ENCODE assay signal across 24 cellular contexts in the genomic region with DNA sequence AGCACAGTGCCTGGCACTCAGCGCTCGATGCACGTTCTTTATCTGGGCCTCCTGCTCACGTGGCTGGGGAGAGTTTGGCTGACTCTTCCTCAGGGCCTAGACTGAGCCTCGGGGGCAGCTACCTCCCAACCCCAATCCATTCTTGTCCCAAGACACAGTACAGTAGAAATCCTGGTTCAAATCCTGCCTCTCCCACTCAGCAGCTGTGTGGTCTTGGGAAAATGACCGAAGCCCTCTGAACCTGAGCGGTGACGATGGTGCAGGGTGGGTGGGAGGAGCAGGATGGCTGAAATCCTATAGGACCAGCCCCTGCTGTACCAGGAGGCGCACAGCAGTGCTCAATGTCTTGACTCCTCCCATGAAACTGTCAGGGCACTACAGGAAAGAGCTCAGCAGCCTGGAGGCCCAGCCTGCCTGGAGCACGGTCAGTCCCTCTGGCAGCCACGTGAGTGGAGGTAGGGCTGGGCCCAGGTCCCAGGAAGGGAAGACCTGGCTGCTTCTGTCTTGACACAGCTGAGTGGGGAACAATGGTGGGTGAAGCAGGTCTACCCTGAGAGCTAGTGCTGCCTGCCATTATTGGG. TPM values are rescaled to one million over a fixed set of nuclear protein-coding genes. Genes with fewer than 3 reads are reported as not detected.
"Had no signal": no experiment of that assay in that cellular context is flagged by ENCODE, and none has a peak within 500 bp of the region (broad histone marks: within the 10 kb centered on the region; RNA-seq: fewer than 3 reads in every experiment).

No MANE protein-coding gene starts in this region.

- H3K36me3 ChIP-seq: prostate gland, right atrium auricular region, upper lobe of left lung had no signal

- H3K9me3 ChIP-seq: prostate gland, right atrium auricular region, testis, upper lobe of left lung had no signal

- H3K4me1 ChIP-seq: prostate gland, right atrium auricular region, upper lobe of left lung had no signal

- FAIRE-seq: kidney, small intestine had no signal

- H3K27ac Mint-ChIP-seq: activated B cell treated with CpG ODN at 0.5 μM for 24 hours; activated CD4-positive, alpha-beta memory T cell treated with anti-CD3 and anti-CD28 coated beads, Interleukin-2, amount 10 ng/mL, durations not matched to agents 7 days and 5 days; activated CD8-positive, alpha-beta memory T cell treated with anti-CD3 and anti-CD28 coated beads, Interleukin-2, amount 10 ng/mL, durations not matched to agents 7 days and 5 days; activated naive CD8-positive, alpha-beta T cell; effector memory CD8-positive, alpha-beta T cell; nephron progenitor cell; T-helper 1 cell treated with Interleukin-12 subunit alpha and Interleukin-12 subunit beta and Interleukin-4 antibody, amounts not matched to agents 30 μg/mL and 1 μg/mL, for 36 hours had no signal

- H3K4me3 ChIP-seq: prostate gland, right atrium auricular region, testis, upper lobe of left lung had no signal

- DNase-seq: activated B cell treated with CpG ODN at 0.5 μM for 24 hours; activated CD4-positive, alpha-beta memory T cell treated with anti-CD3 and anti-CD28 coated beads, Interleukin-2, amount 10 ng/mL, durations not matched to agents 7 days and 5 days; activated CD4-positive, alpha-beta T cell treated with anti-CD3 and anti-CD28 coated beads for 4 hours; activated CD8-positive, alpha-beta memory T cell treated with anti-CD3 and anti-CD28 coated beads, Interleukin-2, amount 10 ng/mL, durations not matched to agents 7 days and 5 days; dermis blood vessel endothelial cell; effector memory CD8-positive, alpha-beta T cell; foreskin fibroblast; glutamatergic neuron; hippocampal formation; kidney; midbrain; nephron progenitor cell; small intestine; stimulated activated CD4-positive, alpha-beta T cell treated with anti-CD3 and anti-CD28 coated beads, Interleukin-15, amount 100 ng/mL, for 24 hours; stimulated activated CD4-positive, alpha-beta T cell treated with anti-CD3 and anti-CD28 coated beads, Interleukin-2, amount 100 ng/mL, for 48 hours; testis; upper lobe of left lung had no signal

- H3K27me3 ChIP-seq: right atrium auricular region, testis, upper lobe of left lung had no signal

- H3K4me1 Mint-ChIP-seq: activated CD4-positive, alpha-beta memory T cell treated with anti-CD3 and anti-CD28 coated beads, Interleukin-2, amount 10 ng/mL, durations not matched to agents 7 days and 5 days; activated CD8-positive, alpha-beta memory T cell treated with anti-CD3 and anti-CD28 coated beads, Interleukin-2, amount 10 ng/mL, durations not matched to agents 7 days and 5 days had no signal

- H3K36me3 Mint-ChIP-seq: activated CD8-positive, alpha-beta memory T cell treated with anti-CD3 and anti-CD28 coated beads, Interleukin-2, amount 10 ng/mL, durations not matched to agents 7 days and 5 days; activated naive CD8-positive, alpha-beta T cell had no signal

- ATAC-seq: activated CD8-positive, alpha-beta memory T cell treated with anti-CD3 and anti-CD28 coated beads, Interleukin-2, amount 10 ng/mL, durations not matched to agents 7 days and 5 days; effector memory CD8-positive, alpha-beta T cell; left lobe of liver had no signal

- H3K9me3 Mint-ChIP-seq: activated CD4-positive, alpha-beta memory T cell treated with anti-CD3 and anti-CD28 coated beads, Interleukin-2, amount 10 ng/mL, durations not matched to agents 7 days and 5 days; effector memory CD8-positive, alpha-beta T cell; T-helper 1 cell treated with Interleukin-12 subunit alpha and Interleukin-12 subunit beta and Interleukin-4 antibody, amounts not matched to agents 30 μg/mL and 1 μg/mL, for 36 hours had no signal

- H3K27ac ChIP-seq: prostate gland, right atrium auricular region, testis, upper lobe of left lung had no signal

- H3K4me3 Mint-ChIP-seq: activated B cell treated with CpG ODN at 0.5 μM for 24 hours; activated CD4-positive, alpha-beta memory T cell treated with anti-CD3 and anti-CD28 coated beads, Interleukin-2, amount 10 ng/mL, durations not matched to agents 7 days and 5 days; activated CD8-positive, alpha-beta memory T cell treated with anti-CD3 and anti-CD28 coated beads, Interleukin-2, amount 10 ng/mL, durations not matched to agents 7 days and 5 days; activated naive CD8-positive, alpha-beta T cell; effector memory CD8-positive, alpha-beta T cell; nephron progenitor cell; T-helper 1 cell treated with Interleukin-12 subunit alpha and Interleukin-12 subunit beta and Interleukin-4 antibody, amounts not matched to agents 30 μg/mL and 1 μg/mL, for 36 hours had no signal

RNA-seq across cellular contexts. Expression of gene XKR7, which starts 47.6 kb away (rescaled TPM):
- total RNA-seq: activated CD4-positive, alpha-beta memory T cell treated with anti-CD3 and anti-CD28 coated beads, Interleukin-2, amount 10 ng/mL, durations not matched to agents 7 days and 5 days; activated CD8-positive, alpha-beta memory T cell treated with anti-CD3 and anti-CD28 coated beads, Interleukin-2, amount 10 ng/mL, durations not matched to agents 7 days and 5 days; dermis blood vessel endothelial cell; left lobe of liver; lung microvascular endothelial cell; omental fat pad; right atrium auricular region had no signal

RNA-seq across cellular contexts. Expression of gene TTLL9, which starts 49.9 kb away (rescaled TPM):
- total RNA-seq: activated CD4-positive, alpha-beta memory T cell treated with anti-CD3 and anti-CD28 coated beads, Interleukin-2, amount 10 ng/mL, durations not matched to agents 7 days and 5 days; activated CD8-positive, alpha-beta memory T cell treated with anti-CD3 and anti-CD28 coated beads, Interleukin-2, amount 10 ng/mL, durations not matched to agents 7 days and 5 days; dermis blood vessel endothelial cell; left lobe of liver; right atrium auricular region had no signal

RNA-seq across cellular contexts. Expression of gene DUSP15, which starts 50.0 kb away (rescaled TPM):
- total RNA-seq: activated CD4-positive, alpha-beta memory T cell treated with anti-CD3 and anti-CD28 coated beads, Interleukin-2, amount 10 ng/mL, durations not matched to agents 7 days and 5 days; activated CD8-positive, alpha-beta memory T cell treated with anti-CD3 and anti-CD28 coated beads, Interleukin-2, amount 10 ng/mL, durations not matched to agents 7 days and 5 days had no signal
